In genomic region chr14:105473677-105474477, GRCh38 we compare ENCODE assay signal across 8 cellular contexts. TPM values are rescaled to one million over a fixed set of nuclear protein-coding genes. Genes with fewer than 3 reads are reported as not detected.
DNase-seq lines count a peak whose midpoint lies in the region; ATAC-seq, FAIRE-seq and TF ChIP-seq lines count a peak whose summit lies in the region.

No MANE protein-coding gene starts in this region.

- H3K27ac Mint-ChIP-seq in Calu3 (ENCODE audit: unreplicated experiment) (peak overlapping the region; percentile 61), neural progenitor cell (no peak overlapping the region)
- peak overlapping the region; percentile 41 for H3K27ac Mint-ChIP-seq in activated naive CD4-positive, alpha-beta T cell treated with anti-CD3 and anti-CD28 coated beads, Interleukin-2, amount 50 U/mL, for 24 hours

- intact Hi-C loops in Calu3 (cut with micrococcal nuclease; ENCODE audit: unreplicated experiment): no loop called here

- BruUV-seq in Calu3 (replicated peaks; lab: Mats Ljungman, UMichigan): no TSS peak

- peak overlapping the region; percentile 72 for H3K4me3 Mint-ChIP-seq in Calu3 (ENCODE audit: low read depth, unreplicated experiment)
- H3K4me3 Mint-ChIP-seq in activated naive CD4-positive, alpha-beta T cell treated with anti-CD3 and anti-CD28 coated beads, Interleukin-2, amount 50 U/mL, for 24 hours: peak overlapping the region; percentile 72
- peak overlapping the region; percentile 72 for H3K4me3 Mint-ChIP-seq in neural progenitor cell

- H3F3A ChIP-seq in neural progenitor cell (ENCODE audit: low read depth): peaks cover 31% of the 10 kb centered on the region

- CTCF ChIA-PET in Calu3 (lab: Charles Lee): interaction anchor here (0.6 to 1.1 kb wide), 3 partner anchors 16 to 128 kb away, joined by 3 to 13 read pairs (median 6); no protein-coding TSS in a partner anchor

- peak; percentile 64 for ATAC-seq in RWPE2 (ENCODE audit: low read depth)

- TF ChIP-seq CTCF in Calu3 (IDR thresholded peaks at IDR 0.05; ENCODE audit: unreplicated experiment) (no peak), RWPE2 (IDR thresholded peaks at IDR 0.05; ENCODE audit: poor library complexity, severe bottlenecking) (no peak), neural progenitor cell (IDR thresholded peaks at IDR 0.05) (no peak)

- H3K36me3 Mint-ChIP-seq in Calu3 (ENCODE audit: insufficient read depth, unreplicated experiment): peaks cover 59% of the 10 kb centered on the region
- no peaks in the 10 kb centered on the region for H3K36me3 Mint-ChIP-seq in activated naive CD4-positive, alpha-beta T cell treated with anti-CD3 and anti-CD28 coated beads, Interleukin-2, amount 50 U/mL, for 24 hours
- no peaks in the 10 kb centered on the region for H3K36me3 Mint-ChIP-seq in neural progenitor cell

- no peak for FAIRE-seq in frontal cortex (lab: Jason Lieb, UNC)

- H3K27me3 ChIP-seq in Karpas-422 (ENCODE audit: low read length): no peaks in the 10 kb centered on the region
- no peaks in the 10 kb centered on the region for H3K27me3 ChIP-seq in RWPE2 (ENCODE audit: insufficient read depth, poor library complexity, severe bottlenecking)
- peaks cover 43% of the 10 kb centered on the region for H3K27me3 ChIP-seq in neural progenitor cell

- no peaks in the 10 kb centered on the region for H3K9me2 ChIP-seq in Karpas-422 (replicated peaks; ENCODE audit: insufficient read depth, low read length)

- H3K9me3 Mint-ChIP-seq in Calu3 (ENCODE audit: low read depth, unreplicated experiment): no peaks in the 10 kb centered on the region
- H3K9me3 Mint-ChIP-seq in activated naive CD4-positive, alpha-beta T cell treated with anti-CD3 and anti-CD28 coated beads, Interleukin-2, amount 50 U/mL, for 24 hours: no peaks in the 10 kb centered on the region
- H3K9me3 Mint-ChIP-seq in neural progenitor cell: no peaks in the 10 kb centered on the region

- H3K27me3 Mint-ChIP-seq in Calu3 (ENCODE audit: unreplicated experiment) (no peaks in the 10 kb centered on the region), neural progenitor cell (ENCODE audit: insufficient read depth, low read depth) (peaks cover 6% of the 10 kb centered on the region)
- no peaks in the 10 kb centered on the region for H3K27me3 Mint-ChIP-seq in activated naive CD4-positive, alpha-beta T cell treated with anti-CD3 and anti-CD28 coated beads, Interleukin-2, amount 50 U/mL, for 24 hours

- H3K4me3 ChIP-seq in Karpas-422 (ENCODE audit: low read length) (peak overlapping the region; percentile 76), RWPE2 (ENCODE audit: severe bottlenecking) (peak overlapping the region; percentile 89), neural progenitor cell (peak overlapping the region; percentile 78), urinary bladder (ENCODE audit: low read depth, low read length) (peak overlapping the region; percentile 74)

- H3K4me1 ChIP-seq in Karpas-422 (ENCODE audit: low read length) (peaks cover 59% of the 10 kb centered on the region), RWPE2 (ENCODE audit: insufficient read depth, poor library complexity, severe bottlenecking) (peaks cover 16% of the 10 kb centered on the region), neural progenitor cell (peaks cover 40% of the 10 kb centered on the region), urinary bladder (ENCODE audit: insufficient read depth) (peaks cover 2% of the 10 kb centered on the region)

- WGBS in urinary bladder: 2% methylated on average over 60 of the region's 60 CpGs

- H3K9me3 ChIP-seq in Karpas-422 (ENCODE audit: low read length) (no peaks in the 10 kb centered on the region), RWPE2 (ENCODE audit: severe bottlenecking) (no peaks in the 10 kb centered on the region), neural progenitor cell (ENCODE audit: low read depth) (no peaks in the 10 kb centered on the region)

- H3K79me2 ChIP-seq in Karpas-422 (ENCODE audit: low read length) (no peaks in the 10 kb centered on the region), neural progenitor cell (ENCODE audit: low read depth) (no peaks in the 10 kb centered on the region)

- peak overlapping the region; percentile 59 for H3K9ac ChIP-seq in Karpas-422 (ENCODE audit: low read length)
- H3K9ac ChIP-seq in neural progenitor cell: no peak overlapping the region

- H3K4me2 ChIP-seq in Karpas-422 (ENCODE audit: low read depth, low read length, poor library complexity, severe bottlenecking): peak overlapping the region; percentile 73
- peak overlapping the region; percentile 73 for H3K4me2 ChIP-seq in neural progenitor cell

- DNase-seq in Calu3 (peak; percentile 94), Karpas-422 (peak; percentile 91), RWPE2 (ENCODE audit: low spot score) (peak; percentile 100), frontal cortex (ENCODE audit: low spot score in 2 of 2) (peak; percentile 78 to 86), neural progenitor cell (ENCODE audit: low spot score) (peak; percentile 98), cortex of kidney (lab: John Stamatoyannopoulos, UW) (no peak)

- H3K4me1 Mint-ChIP-seq in Calu3 (ENCODE audit: low read depth, unreplicated experiment) (peaks cover 17% of the 10 kb centered on the region), neural progenitor cell (peaks cover 24% of the 10 kb centered on the region)
- peaks cover 6% of the 10 kb centered on the region for H3K4me1 Mint-ChIP-seq in activated naive CD4-positive, alpha-beta T cell treated with anti-CD3 and anti-CD28 coated beads, Interleukin-2, amount 50 U/mL, for 24 hours

- H3K27ac ChIP-seq in Karpas-422 (ENCODE audit: low read length) (no peak overlapping the region), RWPE2 (ENCODE audit: poor library complexity, severe bottlenecking) (peak overlapping the region; percentile 89), neural progenitor cell (no peak overlapping the region), urinary bladder (ENCODE audit: low read depth) (peak overlapping the region; percentile 70)

- H3K36me3 ChIP-seq in Karpas-422 (ENCODE audit: insufficient read depth, low read length) (no peaks in the 10 kb centered on the region), RWPE2 (ENCODE audit: low read depth) (peaks cover 8% of the 10 kb centered on the region; the same call in 1 of the 2 replicates), neural progenitor cell (no peaks in the 10 kb centered on the region), urinary bladder (ENCODE audit: insufficient read depth) (no peaks in the 10 kb centered on the region)

- H2AFZ ChIP-seq in Karpas-422 (ENCODE audit: low read length): no peak overlapping the region
- no peak overlapping the region for H2AFZ ChIP-seq in neural progenitor cell (replicated peaks)

- H4K20me1 ChIP-seq in Karpas-422 (ENCODE audit: insufficient read depth, low read depth, low read length): peaks cover 21% of the 10 kb centered on the region; the same call in 1 of the 2 replicates
- peaks cover 65% of the 10 kb centered on the region for H4K20me1 ChIP-seq in neural progenitor cell (ENCODE audit: low read depth)

RNA-seq across cellular contexts. Expression of gene CRIP2, which starts 0.7 kb away (rescaled TPM):
- 70.1 and 71.8 TPM in 2 replicates for total RNA-seq in Calu3 (2022)
- 0.45 TPM in 1 of 2 replicates, not detected in the other for total RNA-seq in Karpas-422 (2014; rRNA removed; shearing (Covaris generic); ENCODE audit: low replicate concordance)
- 88.0 TPM for total RNA-seq in frontal cortex
- 0.30 and 3.5 TPM in 2 replicates for total RNA-seq in neural progenitor cell (ENCODE audit: low replicate concordance)
- total RNA-seq in urinary bladder: 53.7 TPM
- 245 TPM for polyA plus RNA-seq in urinary bladder

RNA-seq across cellular contexts. Expression of gene CRIP1, which starts 12.8 kb away (rescaled TPM):
- total RNA-seq in Calu3 (2022) (7.1 and 13.2 TPM in 2 replicates), frontal cortex (not detected), neural progenitor cell (ENCODE audit: low replicate concordance) (2.6 TPM in 1 of 2 replicates, not detected in the other), urinary bladder (9.4 TPM)
- 140 and 285 TPM in 2 replicates for total RNA-seq in Karpas-422 (2014; rRNA removed; shearing (Covaris generic); ENCODE audit: low replicate concordance)
- polyA plus RNA-seq in urinary bladder: 92.4 TPM

RNA-seq across cellular contexts. Expression of gene TEDC1, which starts 17.2 kb away (rescaled TPM):
- 33.7 and 36.8 TPM in 2 replicates for total RNA-seq in Calu3 (2022)
- total RNA-seq in Karpas-422 (2014; rRNA removed; shearing (Covaris generic); ENCODE audit: low replicate concordance): 9.8 and 35.6 TPM in 2 replicates
- total RNA-seq in frontal cortex: 5.7 TPM
- total RNA-seq in neural progenitor cell (ENCODE audit: low replicate concordance): 3.6 and 25.0 TPM in 2 replicates
- total RNA-seq in urinary bladder: 4.2 TPM
- polyA plus RNA-seq in urinary bladder: 10.6 TPM

RNA-seq across cellular contexts. Expression of gene TMEM121, which starts 52.5 kb away (rescaled TPM):
- total RNA-seq in Calu3 (2022) (0.38 and 0.42 TPM in 2 replicates), frontal cortex (24.5 TPM), neural progenitor cell (ENCODE audit: low replicate concordance) (0.90 and 3.6 TPM in 2 replicates), urinary bladder (1.3 TPM)
- total RNA-seq in Karpas-422 (2014; rRNA removed; shearing (Covaris generic); ENCODE audit: low replicate concordance): 0.18 TPM in 1 of 2 replicates, not detected in the other
- 6.7 TPM for polyA plus RNA-seq in urinary bladder

RNA-seq across cellular contexts. Expression of gene MTA1, which starts 54.2 kb away (rescaled TPM):
- total RNA-seq in Calu3 (2022) (161 and 168 TPM in 2 replicates), frontal cortex (42.0 TPM), neural progenitor cell (ENCODE audit: low replicate concordance) (59.8 and 117 TPM in 2 replicates), urinary bladder (51.5 TPM)
- 94.6 and 204 TPM in 2 replicates for total RNA-seq in Karpas-422 (2014; rRNA removed; shearing (Covaris generic); ENCODE audit: low replicate concordance)
- polyA plus RNA-seq in urinary bladder: 67.3 TPM

Comparison
In these comparisons a context has a peak if more than half of its experiments do, and no peak if none do; other contexts are left out.
1. H3K27ac ChIP-seq: peak in RWPE2 (single experiment) and urinary bladder (single experiment); none in Karpas-422 (single experiment) and neural progenitor cell (single experiment).
2. RNA of gene CRIP2, which starts 0.7 kb away (total RNA-seq): 88.0 TPM in frontal cortex (single experiment), 70.1 to 71.8 TPM in Calu3 and 53.7 TPM in urinary bladder (single experiment); 0.45 TPM in Karpas-422 and 0.30 to 3.5 TPM in neural progenitor cell; every median in the first group is over 10 times any median in the second.
3. Peak in every context shown above with its lines, with median percentiles within 50 percentile points of each other: H3K4me3 Mint-ChIP-seq and H3K4me3 ChIP-seq.